9 cellular contexts compared by ENCODE assay signal in the genomic region with DNA sequence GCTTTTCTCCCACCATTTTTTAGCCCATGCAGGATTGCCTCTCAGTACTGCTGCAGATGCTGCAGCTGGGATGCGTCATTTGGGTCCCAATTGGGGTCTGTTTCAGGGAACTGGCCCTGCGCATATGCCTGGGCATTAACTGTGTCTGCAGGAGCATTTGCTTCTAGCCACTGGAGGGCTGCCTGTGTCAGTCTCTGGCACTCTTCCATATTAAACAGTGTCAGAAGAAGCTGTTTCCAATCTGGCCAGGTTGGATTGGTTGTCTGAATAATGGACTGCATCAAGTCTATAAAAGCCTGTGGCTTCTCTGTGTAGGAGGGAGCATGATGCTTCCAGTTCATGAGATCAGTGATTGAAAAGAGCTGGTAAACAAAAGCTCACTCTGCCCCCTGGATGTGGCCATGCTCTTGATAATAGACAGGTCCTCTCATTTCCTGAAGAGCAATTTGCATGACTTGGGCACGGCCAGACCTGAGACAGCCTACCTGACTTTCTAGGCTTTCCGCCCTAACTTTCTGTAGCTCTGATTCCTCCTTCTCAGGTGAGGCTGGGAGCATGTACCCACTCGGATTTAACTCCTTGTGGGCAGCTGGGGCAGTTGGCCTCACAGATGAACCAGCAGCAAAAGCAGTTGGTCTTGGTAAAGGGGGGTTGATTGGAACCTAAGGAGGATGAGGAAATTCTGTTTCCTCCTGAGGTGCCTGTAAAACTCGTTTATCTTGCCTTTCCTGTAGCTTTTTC. TPM values are rescaled to one million over a fixed set of nuclear protein-coding genes. Genes with fewer than 3 reads are reported as not detected.
DNase-seq lines count a peak whose midpoint lies in the region; ATAC-seq and TF ChIP-seq lines count a peak whose summit lies in the region.
"Had no signal": no experiment of that assay in that cellular context is flagged by ENCODE, and none has a peak within 500 bp of the region (broad histone marks: within the 10 kb centered on the region; RNA-seq: fewer than 3 reads in every experiment).

No MANE protein-coding gene starts in this region.

- TF ChIP-seq POLR2A in uterus (IDR thresholded peaks at IDR 0.05) = no peak

- H3K4me3 ChIP-seq in mucosa of rectum (ENCODE audit: low read length in 2 of 2) = peak overlapping the region; percentile 4 to 66
- H3K4me3 ChIP-seq in uterus = no peak overlapping the region

- H3K4me1 Mint-ChIP-seq in activated naive CD8-positive, alpha-beta T cell treated with anti-CD3 and anti-CD28 coated beads, Interleukin-2, amount 50 U/mL, for 24 hours = peaks cover 6% of the 10 kb centered on the region

- H3K9me3 Mint-ChIP-seq in activated naive CD8-positive, alpha-beta T cell treated with anti-CD3 and anti-CD28 coated beads, Interleukin-2, amount 50 U/mL, for 24 hours = no peaks in the 10 kb centered on the region

- no peak for DNase-seq in activated naive CD8-positive, alpha-beta T cell treated with anti-CD3 and anti-CD28 coated beads, Interleukin-2, amount 50 U/mL, for 24 hours
- DNase-seq in EL (no peak), SKM-1 treated with dmso at 0.1 percent for 144 hours (lab: John Stamatoyannopoulos, UW; ENCODE audit: unreplicated experiment) (no peak), uterus (no peak)

- no peaks in the 10 kb centered on the region for H3K36me3 Mint-ChIP-seq in activated naive CD8-positive, alpha-beta T cell treated with anti-CD3 and anti-CD28 coated beads, Interleukin-2, amount 50 U/mL, for 24 hours (ENCODE audit: low read depth)

- H3K9me3 ChIP-seq in mucosa of rectum (ENCODE audit: control insufficient read depth in 2 of 2, low read length in 2 of 2) (no peaks in the 10 kb centered on the region), uterus (no peaks in the 10 kb centered on the region)

- H3K36me3 ChIP-seq in mucosa of rectum (ENCODE audit: control insufficient read depth in 2 of 2, insufficient read depth in 2 of 2, low read length in 2 of 2) (no peaks in the 10 kb centered on the region), uterus (no peaks in the 10 kb centered on the region)

- H3K4me3 Mint-ChIP-seq in activated naive CD8-positive, alpha-beta T cell treated with anti-CD3 and anti-CD28 coated beads, Interleukin-2, amount 50 U/mL, for 24 hours = no peak overlapping the region

- H3K4me1 ChIP-seq in mucosa of rectum (ENCODE audit: control insufficient read depth in 2 of 2, insufficient read depth in 2 of 2, low read length in 2 of 2) = peaks cover 21 to 43% of the 10 kb centered on the region in 2 donors
- H3K4me1 ChIP-seq in uterus = no peaks in the 10 kb centered on the region

- intact Hi-C loops in uterus (cut with DNase I; ENCODE audit: low total_unique reads) = no loop called here

- TF ChIP-seq CTCF in uterus (IDR thresholded peaks at IDR 0.05) = no peak

- H3K27me3 Mint-ChIP-seq in activated naive CD8-positive, alpha-beta T cell treated with anti-CD3 and anti-CD28 coated beads, Interleukin-2, amount 50 U/mL, for 24 hours = no peaks in the 10 kb centered on the region
- H3K27me3 Mint-ChIP-seq: central memory CD8-positive, alpha-beta T cell had no signal

- H3K27ac ChIP-seq in mucosa of rectum (ENCODE audit: low read depth in 2 of 2, low read length in 2 of 2) = peak overlapping the region; percentile 76 to 86
- no peak overlapping the region for H3K27ac ChIP-seq in uterus

- no peaks in the 10 kb centered on the region for H3K27me3 ChIP-seq in mucosa of rectum (ENCODE audit: control insufficient read depth in 2 of 2, insufficient read depth in 2 of 2, low read length in 2 of 2)
- H3K27me3 ChIP-seq in uterus = no peaks in the 10 kb centered on the region

- no peak overlapping the region for H3K27ac Mint-ChIP-seq in activated naive CD8-positive, alpha-beta T cell treated with anti-CD3 and anti-CD28 coated beads, Interleukin-2, amount 50 U/mL, for 24 hours

- ATAC-seq in GM18868 (IDR thresholded peaks at IDR 0.05; ENCODE audit: unreplicated experiment) (peak; percentile 33), HG03460 (IDR thresholded peaks at IDR 0.05; ENCODE audit: unreplicated experiment) (peak; percentile 31), HG03457 (IDR thresholded peaks at IDR 0.05; ENCODE audit: unreplicated experiment) (no peak)
- peak; percentile 37 for ATAC-seq in activated naive CD8-positive, alpha-beta T cell treated with anti-CD3 and anti-CD28 coated beads, Interleukin-2, amount 50 U/mL, for 24 hours

- peak overlapping the region; percentile 46 to 72 for H3K9ac ChIP-seq in mucosa of rectum (ENCODE audit: low read depth in 1 of 2, low read length in 2 of 2)

RNA-seq across cellular contexts. Expression of gene SULT1E1, which starts 29.2 kb away (rescaled TPM):
- total RNA-seq in uterus = 100 to 1,000 TPM in 1 of 4 donors, not detected in 3; 539 TPM

Comparison
In these comparisons a context has a peak if more than half of its experiments do, and no peak if none do; other contexts are left out.
1. H3K27ac ChIP-seq: peak in mucosa of rectum (2 of 2); none in uterus (0 of 2).
2. H3K4me3 ChIP-seq: peak in mucosa of rectum (2 of 2); none in uterus (0 of 2).